1 cellular context compared by ENCODE assay signal in genomic region chr20:63216041-63216848, GRCh38.
A peak's percentile ranks its signal among the peaks of the same experiment; 100 is the strongest.
TF ChIP-seq lines count a peak whose summit lies in the region.

Gene YTHDF1, minus strand, starts transcription at chr20:63216131. Its CDS starts 239 bp downstream, at chr20:63215892.

TF ChIP-seq in H1, 55 proteins besides CTCF, POLR2A, EP300 and RAD21:
- TF ChIP-seq RNF2 (IDR thresholded peaks at IDR 0.05; ENCODE audit: borderline replicate concordance, low read depth, low read length, missing control alignments, poor library complexity, severe bottlenecking), result no peak
- TF ChIP-seq SP4 (IDR thresholded peaks at IDR 0.05; ENCODE audit: low read length), result no peak
- TF ChIP-seq CHD1 (IDR thresholded peaks at IDR 0.05; ENCODE audit: low read depth, low read length), result no peak
- TF ChIP-seq KDM4A (IDR thresholded peaks at IDR 0.05; ENCODE audit: low read depth, low read length, severe bottlenecking), result peak; percentile 18
- TF ChIP-seq PHF8 (conservative IDR thresholded peaks at IDR 0.05; ENCODE audit: low read depth, low read length), result peak; percentile 62
- TF ChIP-seq CREB1 (IDR thresholded peaks at IDR 0.05), result peak; percentile 77; the same call in 1 of the 2 replicates
- TF ChIP-seq BCL11A (IDR thresholded peaks at IDR 0.05; ENCODE audit: low read depth in 2 of 2, low read length in 2 of 2), result no peak
- TF ChIP-seq TAF1 (IDR thresholded peaks at IDR 0.05; ENCODE audit: low read depth, low read length), result peak; percentile 36
- TF ChIP-seq TCF12 (IDR thresholded peaks at IDR 0.05; ENCODE audit: low read depth, low read length), result 0 out of 2 replicates have a peak, but pooled peaks have one; percentile 62
- TF ChIP-seq MAX (IDR thresholded peaks at IDR 0.05), result peak; percentile 90
- TF ChIP-seq SAP30 (IDR thresholded peaks at IDR 0.05; ENCODE audit: insufficient read depth, insufficient replicate concordance, low read length), result no peak
- TF ChIP-seq ATF3 (IDR thresholded peaks at IDR 0.05; ENCODE audit: insufficient read depth, low read depth, low read length), result peak; percentile 79
- TF ChIP-seq EZH2 (IDR thresholded peaks at IDR 0.05; ENCODE audit: low read depth, low read length, severe bottlenecking), result peak; percentile 16
- 0 out of 4 replicates have a peak, but pooled peaks of 1 of the 2 experiments have one; percentile 26 for TF ChIP-seq SIN3A (conservative IDR thresholded peaks at IDR 0.05 in 1 of 2, IDR thresholded peaks at IDR 0.05 in 1 of 2; ENCODE audit: low read depth in 1 of 2, low read length in 2 of 2)
- TF ChIP-seq EGR1 (IDR thresholded peaks at IDR 0.05; ENCODE audit: borderline replicate concordance, low read depth, low read length), result peak; percentile 89
- no peak; the same call in 1 of the 2 replicates for TF ChIP-seq RBBP5 (IDR thresholded peaks at IDR 0.05; ENCODE audit: borderline replicate concordance, low read depth, low read length)
- TF ChIP-seq TAF7 (optimal IDR thresholded peaks at IDR 0.05; ENCODE audit: borderline replicate concordance, low read depth, low read length), result no peak
- TF ChIP-seq RFX5 (IDR thresholded peaks at IDR 0.05; ENCODE audit: borderline replicate concordance, low read depth, low read length), result no peak
- peak; percentile 62; the same call in 1 of the 2 replicates for TF ChIP-seq YY1 (IDR thresholded peaks at IDR 0.05; ENCODE audit: low read depth, low read length)
- TF ChIP-seq USF2 (IDR thresholded peaks at IDR 0.05; ENCODE audit: low read length), result peak; percentile 90
- TF ChIP-seq NRF1 (IDR thresholded peaks at IDR 0.05; ENCODE audit: low read depth, low read length), result peak; percentile 24; the same call in 1 of the 2 replicates
- peak in 1 of 2 experiments; percentile 33; a peak in 1 of 4 replicates for TF ChIP-seq HDAC2 (IDR thresholded peaks at IDR 0.05; ENCODE audit: borderline replicate concordance in 1 of 2, low read depth in 2 of 2, low read length in 2 of 2)
- no peak for TF ChIP-seq FOSL1 (IDR thresholded peaks at IDR 0.05; ENCODE audit: insufficient read depth, low read depth, low read length)
- TF ChIP-seq E2F6 (IDR thresholded peaks at IDR 0.05), result peak; percentile 91
